In genomic region chrX:117096528-117096927, GRCh38 we compare ENCODE assay signal across 23 cellular contexts.
"Had no signal": no experiment of that assay in that cellular context is flagged by ENCODE, and none has a peak within 500 bp of the region (broad histone marks: within the 10 kb centered on the region; RNA-seq: fewer than 3 reads in every experiment).

No MANE protein-coding gene starts in this region.

- H3K4me1 ChIP-seq: colonic mucosa, esophagus muscularis mucosa, foreskin keratinocyte, gastroesophageal sphincter, heart left ventricle, left lung, lower lobe of right lung had no signal

- H3K27ac ChIP-seq: colonic mucosa, dorsolateral prefrontal cortex, esophagus muscularis mucosa, foreskin keratinocyte, gastroesophageal sphincter, heart left ventricle, hepatocyte, left lung, lower lobe of right lung had no signal

- FAIRE-seq: endothelial cell of umbilical vein, frontal cortex, keratinocyte had no signal

- H3K4me3 ChIP-seq: colonic mucosa, dorsolateral prefrontal cortex, esophagus muscularis mucosa, gastroesophageal sphincter, heart left ventricle, hepatocyte, left lung, lower lobe of right lung, mucosa of descending colon had no signal

- H3K36me3 Mint-ChIP-seq: mesothelial cell of epicardium, naive B cell had no signal

- ATAC-seq: foreskin keratinocyte, gastroesophageal sphincter, heart left ventricle, left cardiac atrium, left lung, left ventricle myocardium superior, lower lobe of right lung, mucosa of descending colon had no signal

- H3K79me2 ChIP-seq: hepatocyte had no signal

- H3K36me3 ChIP-seq: colonic mucosa, esophagus muscularis mucosa, gastroesophageal sphincter, heart left ventricle, left lung, lower lobe of right lung had no signal

- H3K4me2 ChIP-seq: hepatocyte had no signal

- H2AFZ ChIP-seq: hepatocyte had no signal

- H3K4me3 Mint-ChIP-seq: mesothelial cell of epicardium, naive B cell had no signal

- H3K27me3 Mint-ChIP-seq: naive B cell had no signal

- DNase-seq: colonic mucosa; cortex of kidney; dermis blood vessel endothelial cell; dorsolateral prefrontal cortex; effector CD4-positive, alpha-beta T cell; effector memory CD4-positive, alpha-beta T cell; foreskin keratinocyte; heart left ventricle; hypothalamus; left cardiac atrium; left lung; left ventricle myocardium superior; lower lobe of right lung; mesenchymal stem cell; mucosa of descending colon; naive B cell had no signal

- H3K4me1 Mint-ChIP-seq: mesothelial cell of epicardium, naive B cell had no signal

- H3K27ac Mint-ChIP-seq: mesothelial cell of epicardium, naive B cell had no signal

- H3K27me3 ChIP-seq: colonic mucosa, esophagus muscularis mucosa, foreskin keratinocyte, gastroesophageal sphincter, heart left ventricle, hepatocyte, left lung had no signal

- H3K9me3 ChIP-seq: gastroesophageal sphincter, lower lobe of right lung had no signal
